19 cellular contexts compared by ENCODE assay signal in genomic region chr4:929096-929765, GRCh38. TPM values are rescaled to one million over a fixed set of nuclear protein-coding genes. Genes with fewer than 3 reads are reported as not detected.
A peak's percentile ranks its signal among the peaks of the same experiment; 100 is the strongest.
DNase-seq lines count a peak whose midpoint lies in the region; ATAC-seq and TF ChIP-seq lines count a peak whose summit lies in the region.
"Had no signal": no experiment of that assay in that cellular context is flagged by ENCODE, and none has a peak within 500 bp of the region (broad histone marks: within the 10 kb centered on the region; RNA-seq: fewer than 3 reads in every experiment).

No MANE protein-coding gene starts in this region.

- POLR2A ChIA-PET in activated CD4-positive, alpha-beta memory T cell treated with anti-CD3 and anti-CD28 coated beads, Interleukin-2, amount 10 ng/mL, durations not matched to agents 7 days and 5 days (lab: Charles Lee), result interaction anchor here (1.5 to 4.9 kb wide), 3 partner anchors 44 to 417 kb away, joined by 3 to 29 read pairs (median 4); no protein-coding TSS in a partner anchor
- POLR2A ChIA-PET in activated CD4-positive, alpha-beta memory T cell treated with anti-CD3 and anti-CD28 coated beads for 36 hours (lab: Charles Lee), result no interaction called here

- CTCF ChIA-PET in activated CD4-positive, alpha-beta memory T cell treated with anti-CD3 and anti-CD28 coated beads, Interleukin-2, amount 10 ng/mL, durations not matched to agents 7 days and 5 days (lab: Charles Lee), result no interaction called here
- CTCF ChIA-PET in activated CD4-positive, alpha-beta memory T cell treated with anti-CD3 and anti-CD28 coated beads for 36 hours (lab: Charles Lee), result interaction anchor here (0.8 to 3.5 kb wide), 2 partner anchors 58 to 187 kb away, joined by 3 to 15 read pairs; partner anchors contain the start of gene IDUA

- intact Hi-C loops in activated CD4-positive, alpha-beta memory T cell treated with anti-CD3 and anti-CD28 coated beads for 36 hours (cut with micrococcal nuclease), result no loop called here
- intact Hi-C loops in colonic mucosa (cut with DNase I), result no loop called here

- ATAC-seq in HG03378 (IDR thresholded peaks at IDR 0.05; ENCODE audit: unreplicated experiment), result no peak
- ATAC-seq: A549, HCT116, sciatic nerve had no signal

- H3K27ac ChIP-seq in colonic mucosa, result peak overlapping the region; percentile 91
- H3K27ac ChIP-seq in substantia nigra (ENCODE audit: low read depth, low read length, poor library complexity, severe bottlenecking), result no peak overlapping the region
- H3K27ac ChIP-seq: A549 had no signal

- no peaks in the 10 kb centered on the region for H3K36me3 ChIP-seq in colonic mucosa

- peaks cover 21% of the 10 kb centered on the region for H3K36me3 Mint-ChIP-seq in activated CD4-positive, alpha-beta memory T cell treated with anti-CD3 and anti-CD28 coated beads, Interleukin-2, amount 10 ng/mL, durations not matched to agents 7 days and 5 days (ENCODE audit: low read depth)
- peaks cover 1% of the 10 kb centered on the region for H3K36me3 Mint-ChIP-seq in activated CD4-positive, alpha-beta memory T cell treated with anti-CD3 and anti-CD28 coated beads for 36 hours
- H3K36me3 Mint-ChIP-seq in IgD-negative memory B cell, result peaks cover 2% of the 10 kb centered on the region
- no peaks in the 10 kb centered on the region for H3K36me3 Mint-ChIP-seq in osteocyte (ENCODE audit: unreplicated experiment)

- no peak overlapping the region for H3K9ac ChIP-seq in colonic mucosa (ENCODE audit: low read depth in 2 of 2, low read length in 2 of 2)

- H3K9me3 Mint-ChIP-seq in activated CD4-positive, alpha-beta memory T cell treated with anti-CD3 and anti-CD28 coated beads, Interleukin-2, amount 10 ng/mL, durations not matched to agents 7 days and 5 days, result no peaks in the 10 kb centered on the region
- H3K9me3 Mint-ChIP-seq in activated CD4-positive, alpha-beta memory T cell treated with anti-CD3 and anti-CD28 coated beads for 36 hours, result no peaks in the 10 kb centered on the region
- H3K9me3 Mint-ChIP-seq in IgD-negative memory B cell, result no peaks in the 10 kb centered on the region
- no peaks in the 10 kb centered on the region for H3K9me3 Mint-ChIP-seq in osteocyte (ENCODE audit: unreplicated experiment)

- TF ChIP-seq CTCF in colonic mucosa (IDR thresholded peaks at IDR 0.05), result no peak
- no peak for TF ChIP-seq CTCF in osteocyte (IDR thresholded peaks at IDR 0.05)

- H3K4me3 Mint-ChIP-seq in activated CD4-positive, alpha-beta memory T cell treated with anti-CD3 and anti-CD28 coated beads, Interleukin-2, amount 10 ng/mL, durations not matched to agents 7 days and 5 days, result peak overlapping the region; percentile 24
- no peak overlapping the region for H3K4me3 Mint-ChIP-seq in activated CD4-positive, alpha-beta memory T cell treated with anti-CD3 and anti-CD28 coated beads for 36 hours
- H3K4me3 Mint-ChIP-seq in IgD-negative memory B cell (peak overlapping the region in 3 of 4 donors; percentile 39 to 74 (median 53)), osteocyte (ENCODE audit: unreplicated experiment) (peak overlapping the region; percentile 22)

- H3K4me1 Mint-ChIP-seq in activated CD4-positive, alpha-beta memory T cell treated with anti-CD3 and anti-CD28 coated beads, Interleukin-2, amount 10 ng/mL, durations not matched to agents 7 days and 5 days, result peaks cover 60% of the 10 kb centered on the region
- peaks cover 55% of the 10 kb centered on the region for H3K4me1 Mint-ChIP-seq in activated CD4-positive, alpha-beta memory T cell treated with anti-CD3 and anti-CD28 coated beads for 36 hours (ENCODE audit: low read depth)
- H3K4me1 Mint-ChIP-seq in IgD-negative memory B cell (peaks cover 38 to 47% (median 46%) of the 10 kb centered on the region in 3 donors), osteocyte (ENCODE audit: unreplicated experiment) (peaks cover 46% of the 10 kb centered on the region)

- no peak overlapping the region for H3K4me3 ChIP-seq in colonic mucosa
- H3K4me3 ChIP-seq: A549 had no signal

- no peak overlapping the region for H3K27ac Mint-ChIP-seq in activated CD4-positive, alpha-beta memory T cell treated with anti-CD3 and anti-CD28 coated beads, Interleukin-2, amount 10 ng/mL, durations not matched to agents 7 days and 5 days
- no peak overlapping the region for H3K27ac Mint-ChIP-seq in activated CD4-positive, alpha-beta memory T cell treated with anti-CD3 and anti-CD28 coated beads for 36 hours
- H3K27ac Mint-ChIP-seq in IgD-negative memory B cell (peak overlapping the region in 2 of 3 donors; percentile 42 to 67), osteocyte (ENCODE audit: unreplicated experiment) (no peak overlapping the region)

- peaks cover 19% of the 10 kb centered on the region for H3K4me1 ChIP-seq in colonic mucosa

- no peaks in the 10 kb centered on the region for H3K27me3 ChIP-seq in colonic mucosa

- no peaks in the 10 kb centered on the region for H3K9me3 ChIP-seq in colonic mucosa
- H3K9me3 ChIP-seq: A549 had no signal

- no peaks in the 10 kb centered on the region for H3K27me3 Mint-ChIP-seq in activated CD4-positive, alpha-beta memory T cell treated with anti-CD3 and anti-CD28 coated beads, Interleukin-2, amount 10 ng/mL, durations not matched to agents 7 days and 5 days
- H3K27me3 Mint-ChIP-seq in activated CD4-positive, alpha-beta memory T cell treated with anti-CD3 and anti-CD28 coated beads for 36 hours, result no peaks in the 10 kb centered on the region
- H3K27me3 Mint-ChIP-seq in IgD-negative memory B cell (no peaks in the 10 kb centered on the region), osteocyte (ENCODE audit: unreplicated experiment) (no peaks in the 10 kb centered on the region)

- DNase-seq in activated CD4-positive, alpha-beta memory T cell treated with anti-CD3 and anti-CD28 coated beads, Interleukin-2, amount 10 ng/mL, durations not matched to agents 7 days and 5 days, result no peak
- no peak for DNase-seq in activated CD4-positive, alpha-beta memory T cell treated with anti-CD3 and anti-CD28 coated beads for 36 hours
- no peak for DNase-seq in colonic mucosa
- no peak for DNase-seq in osteocyte (ENCODE audit: extremely low spot score, unreplicated experiment)
- no peak for DNase-seq in substantia nigra (lab: John Stamatoyannopoulos, UW)
- DNase-seq in DMS 273 (lab: John Stamatoyannopoulos, UW; ENCODE audit: unreplicated experiment), result no peak
- DNase-seq: anterior cingulate cortex; COR-L47; glutamatergic neuron; mesendoderm; NCI-H1048; NCI-H774; stimulated activated CD4-positive, alpha-beta T cell treated with anti-CD3 and anti-CD28 coated beads, Interleukin-4, amount 100 ng/mL, for 1 hour; stimulated activated CD8-positive, alpha-beta memory T cell treated with anti-CD3 and anti-CD28 coated beads, Interleukin-4, amount 100 ng/mL, for 48 hours had no signal

RNA-seq across cellular contexts. Expression of gene GAK, which starts 2.9 kb away (rescaled TPM):
- 100 to 1,000 TPM; 139 to 156 TPM for total RNA-seq in activated CD4-positive, alpha-beta memory T cell treated with anti-CD3 and anti-CD28 coated beads, Interleukin-2, amount 10 ng/mL, durations not matched to agents 7 days and 5 days
- total RNA-seq in activated CD4-positive, alpha-beta memory T cell treated with anti-CD3 and anti-CD28 coated beads for 36 hours, result 100 to 1,000 TPM in 1 of 2 experiments, 10 to 100 TPM in 1; 97.0 to 101 TPM
- polyA plus RNA-seq in IgD-negative memory B cell, result 74.7 TPM
- total RNA-seq in colonic mucosa (100 to 1,000 TPM; 198 to 266 TPM), osteocyte (76.7 and 93.8 TPM in 2 replicates)

RNA-seq across cellular contexts. Expression of gene TMEM175, which starts 3.0 kb away (rescaled TPM):
- 10 to 100 TPM; 24.1 to 28.8 TPM for total RNA-seq in activated CD4-positive, alpha-beta memory T cell treated with anti-CD3 and anti-CD28 coated beads, Interleukin-2, amount 10 ng/mL, durations not matched to agents 7 days and 5 days
- total RNA-seq in activated CD4-positive, alpha-beta memory T cell treated with anti-CD3 and anti-CD28 coated beads for 36 hours, result 10 to 100 TPM; 13.8 to 15.8 TPM
- polyA plus RNA-seq in IgD-negative memory B cell, result 20.0 TPM
- total RNA-seq in colonic mucosa (10 to 100 TPM; 17.7 to 30.2 TPM), osteocyte (37.2 and 39.7 TPM in 2 replicates)

RNA-seq across cellular contexts. Expression of gene DGKQ, which starts 44.1 kb away (rescaled TPM):
- 10 to 100 TPM; 13.8 to 14.7 TPM for total RNA-seq in activated CD4-positive, alpha-beta memory T cell treated with anti-CD3 and anti-CD28 coated beads, Interleukin-2, amount 10 ng/mL, durations not matched to agents 7 days and 5 days
- 10 to 100 TPM; 11.1 to 11.4 TPM for total RNA-seq in activated CD4-positive, alpha-beta memory T cell treated with anti-CD3 and anti-CD28 coated beads for 36 hours
- 3.5 TPM for polyA plus RNA-seq in IgD-negative memory B cell
- total RNA-seq in colonic mucosa (10 to 100 TPM; 39.4 to 68.2 TPM), osteocyte (17.9 and 18.5 TPM in 2 replicates)

RNA-seq across cellular contexts. Expression of gene IDUA, which starts 57.6 kb away (rescaled TPM):
- 10 to 100 TPM; 18.8 to 19.0 TPM for total RNA-seq in activated CD4-positive, alpha-beta memory T cell treated with anti-CD3 and anti-CD28 coated beads, Interleukin-2, amount 10 ng/mL, durations not matched to agents 7 days and 5 days
- 10 to 100 TPM in 1 of 2 experiments, 1 to 10 TPM in 1; 9.0 to 10.1 TPM for total RNA-seq in activated CD4-positive, alpha-beta memory T cell treated with anti-CD3 and anti-CD28 coated beads for 36 hours
- polyA plus RNA-seq in IgD-negative memory B cell, result 8.5 TPM
- total RNA-seq in colonic mucosa (10 to 100 TPM; 18.8 to 22.4 TPM), osteocyte (58.0 and 67.8 TPM in 2 replicates)

Comparison
In these comparisons a context has a peak if more than half of its experiments do, and no peak if none do; other contexts are left out.
1. H3K27ac Mint-ChIP-seq: peak in IgD-negative memory B cell (2 of 3); none in activated CD4-positive, alpha-beta memory T cell treated with anti-CD3 and anti-CD28 coated beads, Interleukin-2, amount 10 ng/mL, durations not matched to agents 7 days and 5 days (single experiment), activated CD4-positive, alpha-beta memory T cell treated with anti-CD3 and anti-CD28 coated beads for 36 hours (single experiment) and osteocyte (single experiment).